1 cellular context compared by ENCODE assay signal in genomic region chr1:205271745-205272144, GRCh38.
TF ChIP-seq lines count a peak whose summit lies in the region.

No MANE protein-coding gene starts in this region.

TF ChIP-seq in IMR-90, 13 proteins besides CTCF, POLR2A, EP300 and RAD21:
- TF ChIP-seq FOS (IDR thresholded peaks at IDR 0.05; ENCODE audit: low read depth, low read length) (no peak), RFX5 (IDR thresholded peaks at IDR 0.05; ENCODE audit: low read depth, low read length) (no peak), NFE2L2 (IDR thresholded peaks at IDR 0.05; ENCODE audit: low read depth, low read length) (no peak), RCOR1 (IDR thresholded peaks at IDR 0.05; ENCODE audit: insufficient replicate concordance, low read length) (no peak), SMC3 (IDR thresholded peaks at IDR 0.05; ENCODE audit: low read depth, low read length) (no peak), CEBPB (IDR thresholded peaks at IDR 0.05; ENCODE audit: low read depth, low read length) (no peak), BHLHE40 (IDR thresholded peaks at IDR 0.05; ENCODE audit: low read depth, low read length) (no peak)
